28 cellular contexts compared by ENCODE assay signal in the genomic region with DNA sequence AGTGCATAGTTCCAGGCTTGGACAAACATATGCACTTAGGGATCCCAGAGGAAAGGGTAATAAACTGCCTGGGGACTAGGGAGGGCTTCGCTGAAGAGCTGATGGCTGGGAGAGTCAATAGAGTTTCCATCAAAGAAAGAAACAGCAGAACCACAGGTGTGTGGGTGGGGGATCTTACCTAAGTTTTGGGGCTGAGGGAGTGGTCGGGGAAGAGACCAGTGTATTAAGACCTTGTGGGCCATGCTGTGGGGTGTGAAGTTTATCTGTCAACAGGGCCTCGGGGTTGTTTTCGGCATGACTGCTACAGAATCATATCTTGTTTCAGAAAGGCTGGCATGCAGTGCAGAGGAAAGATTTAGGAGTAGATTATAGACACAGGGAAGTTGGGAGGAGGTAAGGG. TPM values are rescaled to one million over a fixed set of nuclear protein-coding genes. Genes with fewer than 3 reads are reported as not detected.
"Had no signal": no experiment of that assay in that cellular context is flagged by ENCODE, and none has a peak within 500 bp of the region (broad histone marks: within the 10 kb centered on the region; RNA-seq: fewer than 3 reads in every experiment).

No MANE protein-coding gene starts in this region.

- DNase-seq: activated CD4-positive, alpha-beta T cell treated with anti-CD3 and anti-CD28 coated beads, Interleukin-2, amount 10 ng/mL, durations not matched to agents 24 days and 14 days; activated effector memory CD4-positive, alpha-beta T cell treated with Interleukin-2 at 50 U/mL for 16 hours; activated naive CD4-positive, alpha-beta T cell treated with Interleukin-2 at 50 U/mL for 16 hours; activated T-cell treated with anti-CD3 and anti-CD28 coated beads for 4 hours; activated T-cell treated with anti-CD3 and anti-CD28 coated beads, Interleukin-2, amount 50 U/mL, for 72 hours; central memory CD4-positive, alpha-beta T cell; effector CD8-positive, alpha-beta T cell; left colon; naive thymus-derived CD4-positive, alpha-beta T cell; occipital lobe; right cardiac atrium; spleen; stimulated activated CD4-positive, alpha-beta T cell treated with anti-CD3 and anti-CD28 coated beads, Interleukin-2, amount 100 ng/mL, for 48 hours; stomach; T-helper 17 cell; T1000; thyroid gland; upper lobe of right lung; WERI-Rb-1 had no signal

- H3K9me3 ChIP-seq: gastroesophageal sphincter, spleen, stomach, thyroid gland, upper lobe of right lung had no signal

- FAIRE-seq: astrocyte, keratinocyte had no signal

- H3K27me3 ChIP-seq: gastroesophageal sphincter, spleen, stomach, thyroid gland, upper lobe of right lung had no signal

- ATAC-seq: activated CD4-positive, CD25-positive, alpha-beta regulatory T cell treated with anti-CD3 and anti-CD28 coated beads, Interleukin-2, amount 50 U/mL, for 24 hours; gastroesophageal sphincter; left colon; naive thymus-derived CD4-positive, alpha-beta T cell; right cardiac atrium; SK-N-SH treated with all-trans-retinoic acid at 6 μM for 48 hours; T-helper 17 cell; upper lobe of right lung had no signal

- H3K27me3 Mint-ChIP-seq: activated CD4-positive, alpha-beta T cell treated with anti-CD3 and anti-CD28 coated beads, Interleukin-2, amount 10 ng/mL, durations not matched to agents 24 days and 14 days; activated naive CD8-positive, alpha-beta T cell; dendritic cell treated with granulocyte-macrophage colony-stimulating factor and Interleukin-4, amounts not matched to agents 40 ng/mL and 50 ng/mL, for 4 days; T-helper 17 cell had no signal

- H3K4me1 ChIP-seq: thyroid gland had no signal

- H3K9me3 Mint-ChIP-seq: activated CD4-positive, alpha-beta T cell treated with anti-CD3 and anti-CD28 coated beads, Interleukin-2, amount 10 ng/mL, durations not matched to agents 24 days and 14 days; activated T-cell treated with anti-CD3 and anti-CD28 coated beads, Interleukin-2, amount 50 U/mL, for 72 hours; dendritic cell treated with granulocyte-macrophage colony-stimulating factor and Interleukin-4, amounts not matched to agents 40 ng/mL and 50 ng/mL, for 4 days; neural crest cell had no signal

- H3K36me3 Mint-ChIP-seq: activated naive CD8-positive, alpha-beta T cell had no signal

- H3K27ac Mint-ChIP-seq: activated CD4-positive, alpha-beta T cell treated with anti-CD3 and anti-CD28 coated beads, Interleukin-2, amount 10 ng/mL, durations not matched to agents 24 days and 14 days; activated naive CD8-positive, alpha-beta T cell; activated T-cell treated with anti-CD3 and anti-CD28 coated beads, Interleukin-2, amount 50 U/mL, for 72 hours; dendritic cell treated with granulocyte-macrophage colony-stimulating factor and Interleukin-4, amounts not matched to agents 40 ng/mL and 50 ng/mL, for 4 days; naive thymus-derived CD4-positive, alpha-beta T cell; T-helper 17 cell had no signal

- H3K36me3 ChIP-seq: spleen, thyroid gland, upper lobe of right lung, WERI-Rb-1 had no signal

- H3K4me3 ChIP-seq: gastroesophageal sphincter, spleen, stomach, thyroid gland, upper lobe of right lung had no signal

- H3K27ac ChIP-seq: spleen, stomach, thyroid gland, upper lobe of right lung, WERI-Rb-1 had no signal

- H3K4me3 Mint-ChIP-seq: activated CD4-positive, alpha-beta T cell treated with anti-CD3 and anti-CD28 coated beads, Interleukin-2, amount 10 ng/mL, durations not matched to agents 24 days and 14 days; activated naive CD8-positive, alpha-beta T cell; activated T-cell treated with anti-CD3 and anti-CD28 coated beads, Interleukin-2, amount 50 U/mL, for 72 hours; dendritic cell treated with granulocyte-macrophage colony-stimulating factor and Interleukin-4, amounts not matched to agents 40 ng/mL and 50 ng/mL, for 4 days; naive thymus-derived CD4-positive, alpha-beta T cell; T-helper 17 cell had no signal

RNA-seq across cellular contexts. Expression of gene GTF2A1L, which starts 31.2 kb away (rescaled TPM):
- total RNA-seq: activated CD4-positive, alpha-beta T cell treated with anti-CD3 and anti-CD28 coated beads, Interleukin-2, amount 10 ng/mL, durations not matched to agents 24 days and 14 days; activated T-cell treated with anti-CD3 and anti-CD28 coated beads, Interleukin-2, amount 50 U/mL, for 72 hours; astrocyte; epithelial cell of proximal tubule; left colon; naive thymus-derived CD4-positive, alpha-beta T cell; neural crest cell; T-helper 17 cell; upper lobe of right lung had no signal
- polyA plus RNA-seq: keratinocyte; naive thymus-derived CD4-positive, alpha-beta T cell; right cardiac atrium had no signal
